8 cellular contexts compared by ENCODE assay signal in the genomic region with DNA sequence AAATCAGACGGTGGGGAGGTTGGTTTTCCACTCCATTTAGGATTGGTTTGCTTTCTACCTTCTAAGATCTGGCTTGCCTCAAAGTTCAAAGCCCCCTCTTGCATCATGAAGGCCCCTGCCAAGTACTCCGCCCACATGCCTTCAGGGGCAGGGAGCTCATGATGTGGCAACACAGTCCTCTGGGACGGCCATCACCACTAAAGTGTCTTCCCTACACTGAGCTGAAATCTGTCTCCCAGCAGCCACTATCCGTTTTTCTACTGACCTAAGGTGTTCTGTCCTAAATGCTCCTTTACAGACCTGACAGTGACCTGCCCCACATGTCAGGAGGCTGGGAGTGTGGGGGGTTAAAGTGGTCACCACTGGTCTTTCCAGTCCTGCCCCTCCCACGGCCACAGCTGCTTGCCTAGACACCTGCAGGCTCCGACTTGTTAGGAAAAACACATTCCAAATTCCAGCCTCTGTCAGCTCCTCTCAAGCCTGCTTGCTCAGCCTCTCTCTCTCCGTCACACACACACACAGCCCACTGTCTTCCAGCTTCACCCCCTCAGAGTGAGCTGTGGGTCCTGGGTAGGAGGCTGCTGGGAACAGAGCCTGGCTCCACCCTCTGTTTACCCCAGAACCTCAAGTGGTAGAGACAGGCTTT. TPM values are rescaled to one million over a fixed set of nuclear protein-coding genes. Genes with fewer than 3 reads are reported as not detected.
DNase-seq lines count a peak whose midpoint lies in the region; ATAC-seq lines count a peak whose summit lies in the region.

No MANE protein-coding gene starts in this region.

- CTCF ChIA-PET in naive thymus-derived CD4-positive, alpha-beta T cell (lab: Charles Lee): no interaction called here

- no peak overlapping the region for H3K9ac ChIP-seq in HUES48 (ENCODE audit: low read depth, low read length)

- peak; percentile 32 for DNase-seq in SW480 (ENCODE audit: low spot score)
- DNase-seq in left ventricle myocardium superior: no peak
- DNase-seq in skeletal muscle cell (ENCODE audit: low read depth): peak; percentile 66
- DNase-seq in naive thymus-derived CD4-positive, alpha-beta T cell: no peak
- no peak for DNase-seq in stimulated activated naive CD4-positive, alpha-beta T cell treated with Interleukin-2 at 50 U/mL for 16 hours (lab: John Stamatoyannopoulos, UW)
- DNase-seq in D341Med (ENCODE audit: low spot score): no peak

- no peaks in the 10 kb centered on the region for H3K4me1 Mint-ChIP-seq in naive thymus-derived CD4-positive, alpha-beta T cell

- POLR2A ChIA-PET in naive thymus-derived CD4-positive, alpha-beta T cell (lab: Charles Lee): no interaction called here

- peaks cover 71% of the 10 kb centered on the region for H3K4me1 ChIP-seq in HUES48 (ENCODE audit: control insufficient read depth, insufficient read depth, low read length)
- no peaks in the 10 kb centered on the region for H3K4me1 ChIP-seq in naive thymus-derived CD4-positive, alpha-beta T cell (ENCODE audit: control insufficient read depth in 2 of 2, insufficient read depth in 2 of 2, low read length in 2 of 2)

- H3K9me3 Mint-ChIP-seq in naive thymus-derived CD4-positive, alpha-beta T cell: no peaks in the 10 kb centered on the region

- peak; percentile 6 for ATAC-seq in left ventricle myocardium superior
- no peak for ATAC-seq in naive thymus-derived CD4-positive, alpha-beta T cell
- ATAC-seq in GM21526 (IDR thresholded peaks at IDR 0.05; ENCODE audit: low FRiP score, unreplicated experiment): no peak

- H3K36me3 ChIP-seq in HUES48 (ENCODE audit: control insufficient read depth, insufficient read depth, low read length): no peaks in the 10 kb centered on the region
- no peaks in the 10 kb centered on the region for H3K36me3 ChIP-seq in naive thymus-derived CD4-positive, alpha-beta T cell (ENCODE audit: control insufficient read depth in 2 of 3, insufficient read depth in 3 of 3, low read length in 3 of 3)

- H3K27ac Mint-ChIP-seq in naive thymus-derived CD4-positive, alpha-beta T cell: no peak overlapping the region

- peak overlapping the region; percentile 39 for H3K27ac ChIP-seq in HUES48 (ENCODE audit: low read depth, low read length)
- H3K27ac ChIP-seq in naive thymus-derived CD4-positive, alpha-beta T cell (ENCODE audit: low read depth, low read length): no peak overlapping the region

- H3K27me3 ChIP-seq in HUES48 (ENCODE audit: control insufficient read depth, insufficient read depth, low read length): no peaks in the 10 kb centered on the region
- no peaks in the 10 kb centered on the region for H3K27me3 ChIP-seq in naive thymus-derived CD4-positive, alpha-beta T cell (ENCODE audit: control insufficient read depth in 2 of 2, insufficient read depth in 2 of 2, low read length in 2 of 2)

- no peaks in the 10 kb centered on the region for H3K9me3 ChIP-seq in HUES48 (ENCODE audit: control insufficient read depth, insufficient read depth, low read length)
- no peaks in the 10 kb centered on the region for H3K9me3 ChIP-seq in naive thymus-derived CD4-positive, alpha-beta T cell (ENCODE audit: control insufficient read depth in 2 of 3, low read length in 3 of 3)

- intact Hi-C loops in left ventricle myocardium superior (cut with micrococcal nuclease): loop anchor here (5.0 kb wide), 1 partner anchor 38 kb away; no protein-coding TSS in a partner anchor
- intact Hi-C loops in naive thymus-derived CD4-positive, alpha-beta T cell (cut with micrococcal nuclease): no loop called here

- no peak overlapping the region for H3K4me3 Mint-ChIP-seq in naive thymus-derived CD4-positive, alpha-beta T cell

- no peaks in the 10 kb centered on the region for H3K27me3 Mint-ChIP-seq in naive thymus-derived CD4-positive, alpha-beta T cell

- no peaks in the 10 kb centered on the region for H3K36me3 Mint-ChIP-seq in naive thymus-derived CD4-positive, alpha-beta T cell

- H3K4me3 ChIP-seq in HUES48 (ENCODE audit: low read depth, low read length) (no peak overlapping the region), skeletal muscle cell (ENCODE audit: low read depth, low read length) (no peak overlapping the region)
- no peak overlapping the region for H3K4me3 ChIP-seq in naive thymus-derived CD4-positive, alpha-beta T cell (ENCODE audit: low read length)

RNA-seq across cellular contexts. Expression of gene SHB, which starts 44.9 kb away (rescaled TPM):
- 15.9 TPM for total RNA-seq in left ventricle myocardium superior
- total RNA-seq in naive thymus-derived CD4-positive, alpha-beta T cell: 1 to 10 TPM in 2 of 5 experiments, under 1 TPM in 3; 0.29 to 2.0 (median 0.81) TPM
- polyA plus RNA-seq in naive thymus-derived CD4-positive, alpha-beta T cell: under 1 TPM; 0.15 to 0.22 TPM

Comparison
In these comparisons a context has a peak if more than half of its experiments do, and no peak if none do; other contexts are left out.
1. DNase-seq: peak in SW480 (single experiment) and skeletal muscle cell (single experiment); none in left ventricle myocardium superior (single experiment), naive thymus-derived CD4-positive, alpha-beta T cell (0 of 9), stimulated activated naive CD4-positive, alpha-beta T cell treated with Interleukin-2 at 50 U/mL for 16 hours (single experiment) and D341Med (single experiment).